Comparison of ENCODE assay signal across 1 cellular context in genomic region chr7:100264669-100265165, GRCh38.
A peak's percentile ranks its signal among the peaks of the same experiment; 100 is the strongest.
TF ChIP-seq lines count a peak whose summit lies in the region.

No MANE protein-coding gene starts in this region.

TF ChIP-seq in HEK293, 187 proteins besides CTCF, POLR2A, EP300 and RAD21 (continued from another document and continues in another):
- TF ChIP-seq ZNF18 (tag by site-specific recombination; IDR thresholded peaks at IDR 0.05) (peak; percentile 88), ZNF335 (tag by site-specific recombination; conservative IDR thresholded peaks at IDR 0.05) (peak; percentile 41; the same call in 1 of the 2 replicates), GFI1B (tag by site-specific recombination; IDR thresholded peaks at IDR 0.05) (peak; percentile 95; the same call in 1 of the 2 replicates), SP7 (tag by site-specific recombination; IDR thresholded peaks at IDR 0.05) (peak; percentile 100), ZNF639 (tag by site-specific recombination; IDR thresholded peaks at IDR 0.05) (peak; percentile 85), MEIS1 (CRISPR knock-in tag; IDR thresholded peaks at IDR 0.05; ENCODE audit: borderline replicate concordance) (0 out of 2 replicates have a peak, but pooled peaks have one; percentile 48), ZSCAN30 (tag by site-specific recombination; IDR thresholded peaks at IDR 0.05) (peak; percentile 68; the same call in 1 of the 2 replicates), ZBTB10 (tag by site-specific recombination; IDR thresholded peaks at IDR 0.05) (0 out of 2 replicates have a peak, but pooled peaks have one; percentile 20), SP2 (tag by site-specific recombination; IDR thresholded peaks at IDR 0.05) (peak; percentile 17; the same call in 1 of the 2 replicates), ZEB2 (tag by site-specific recombination; IDR thresholded peaks at IDR 0.05) (peak; percentile 91), ZNF488 (tag by site-specific recombination; IDR thresholded peaks at IDR 0.05) (peak; percentile 84), ZNF19 (tag by site-specific recombination; IDR thresholded peaks at IDR 0.05; ENCODE audit: low read depth) (0 out of 2 replicates have a peak, but pooled peaks have one; percentile 49), ATF2 (tag by site-specific recombination; IDR thresholded peaks at IDR 0.05; ENCODE audit: low read depth) (peak; percentile 59), ZNF24 (tag by site-specific recombination; IDR thresholded peaks at IDR 0.05) (peak; percentile 71; the same call in 1 of the 2 replicates), ZNF610 (tag by site-specific recombination; IDR thresholded peaks at IDR 0.05; ENCODE audit: borderline replicate concordance) (0 out of 2 replicates have a peak, but pooled peaks have one; percentile 22), KLF7 (tag by site-specific recombination; IDR thresholded peaks at IDR 0.05; ENCODE audit: borderline replicate concordance) (peak; percentile 97), ZNF580 (tag by site-specific recombination; IDR thresholded peaks at IDR 0.05) (peak; percentile 84), ZBTB8A (tag by site-specific recombination; IDR thresholded peaks at IDR 0.05) (peak; percentile 80), MZF1 (tag by site-specific recombination; IDR thresholded peaks at IDR 0.05; ENCODE audit: borderline replicate concordance) (peak; percentile 34; the same call in 1 of the 2 replicates), ZNF394 (tag by site-specific recombination; IDR thresholded peaks at IDR 0.05; ENCODE audit: borderline replicate concordance) (peak; percentile 37; the same call in 1 of the 2 replicates), GLIS1 (tag by site-specific recombination; IDR thresholded peaks at IDR 0.05) (peak; percentile 95), ZIC2 (tag by site-specific recombination; IDR thresholded peaks at IDR 0.05) (peak; percentile 79), BCL6B (tag by site-specific recombination; IDR thresholded peaks at IDR 0.05) (peak; percentile 26; the same call in 1 of the 2 replicates), KLF1 (tag by site-specific recombination; IDR thresholded peaks at IDR 0.05) (peak; percentile 92), KLF16 (tag by site-specific recombination; IDR thresholded peaks at IDR 0.05) (peak; percentile 50; the same call in 1 of the 2 replicates), SCRT1 (tag by site-specific recombination; IDR thresholded peaks at IDR 0.05; ENCODE audit: borderline replicate concordance) (peak; percentile 87; the same call in 1 of the 2 replicates), ZNF398 (tag by site-specific recombination; IDR thresholded peaks at IDR 0.05) (peak; percentile 44; the same call in 1 of the 2 replicates), KLF17 (tag by site-specific recombination; IDR thresholded peaks at IDR 0.05) (peak; percentile 96), ZNF324 (tag by site-specific recombination; IDR thresholded peaks at IDR 0.05) (0 out of 2 replicates have a peak, but pooled peaks have one; percentile 70), ZNF600 (tag by site-specific recombination; IDR thresholded peaks at IDR 0.05) (0 out of 2 replicates have a peak, but pooled peaks have one; percentile 24), WT1 (tag by site-specific recombination; IDR thresholded peaks at IDR 0.05) (peak; percentile 68), ZXDB (tag by site-specific recombination; IDR thresholded peaks at IDR 0.05) (peak; percentile 96), FEZF1 (tag by site-specific recombination; IDR thresholded peaks at IDR 0.05) (peak; percentile 95), KLF9 (tag by site-specific recombination; IDR thresholded peaks at IDR 0.05; ENCODE audit: low read depth) (peak; percentile 42; the same call in 1 of the 2 replicates), PRDM10 (tag by site-specific recombination; IDR thresholded peaks at IDR 0.05) (peak; percentile 51; the same call in 1 of the 2 replicates), TCF7L2 (IDR thresholded peaks at IDR 0.05; ENCODE audit: borderline replicate concordance, low read depth, low read length) (peak; percentile 90), ZNF266 (tag by site-specific recombination; IDR thresholded peaks at IDR 0.05; ENCODE audit: low read depth) (peak; percentile 63; the same call in 1 of the 2 replicates), ZNF585B (tag by site-specific recombination; IDR thresholded peaks at IDR 0.05) (peak; percentile 48; the same call in 1 of the 2 replicates), ZNF843 (tag by site-specific recombination; IDR thresholded peaks at IDR 0.05) (peak; percentile 97), TRIM28 (IDR thresholded peaks at IDR 0.05; ENCODE audit: borderline replicate concordance, low read length) (peak; percentile 72), ZNF561 (tag by site-specific recombination; IDR thresholded peaks at IDR 0.05; ENCODE audit: borderline replicate concordance) (peak; percentile 88), GLIS2 (tag by site-specific recombination; IDR thresholded peaks at IDR 0.05) (peak; percentile 64), ZBTB17 (tag by site-specific recombination; IDR thresholded peaks at IDR 0.05) (0 out of 2 replicates have a peak, but pooled peaks have one; percentile 15)
